1 cellular context compared by ENCODE assay signal in the genomic region with DNA sequence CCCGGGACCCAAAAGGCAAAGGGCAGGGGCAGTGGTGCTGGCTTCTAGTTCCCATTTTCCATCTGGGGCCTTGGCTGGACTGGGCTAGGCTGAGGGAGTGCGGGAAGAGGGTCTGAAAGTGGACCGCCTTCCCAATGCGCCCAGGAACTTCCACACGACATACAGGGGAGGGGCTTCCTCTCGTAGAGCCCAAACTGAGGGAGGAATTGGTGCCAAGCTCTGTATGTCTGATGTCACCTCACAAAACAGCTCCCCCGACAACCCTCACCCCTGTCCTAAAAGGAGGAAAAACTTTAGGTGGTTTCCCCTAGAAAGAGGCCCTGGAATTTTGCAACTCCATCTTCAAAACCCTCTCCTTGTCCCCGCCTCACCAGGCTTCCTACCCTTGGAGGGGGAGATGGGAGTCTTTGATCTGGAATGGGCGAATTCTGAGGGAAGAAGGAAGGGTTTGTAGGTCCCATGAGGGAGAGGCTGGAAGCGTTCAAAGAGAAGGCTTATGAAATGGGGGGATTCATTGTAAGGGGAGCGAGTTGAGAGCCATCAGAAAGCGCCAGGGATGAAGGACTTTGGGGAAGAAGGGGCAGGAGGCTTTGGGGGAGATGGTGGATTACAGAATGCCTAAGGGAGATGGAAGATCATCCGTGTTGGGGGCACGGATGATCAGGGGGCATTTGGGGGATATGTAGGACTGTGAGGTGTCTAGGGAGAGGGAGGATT.
A peak's percentile ranks its signal among the peaks of the same experiment; 100 is the strongest.
TF ChIP-seq lines count a peak whose summit lies in the region.

No MANE protein-coding gene starts in this region.

TF ChIP-seq in IMR-90, 13 proteins besides CTCF, POLR2A, EP300 and RAD21:
- TF ChIP-seq MAZ (IDR thresholded peaks at IDR 0.05; ENCODE audit: borderline replicate concordance, low read depth, low read length), result 0 out of 2 replicates have a peak, but pooled peaks have one; percentile 10
- no peak for TF ChIP-seq RCOR1 (IDR thresholded peaks at IDR 0.05; ENCODE audit: insufficient replicate concordance, low read length)
